1 cellular context compared by ENCODE assay signal in the genomic region with DNA sequence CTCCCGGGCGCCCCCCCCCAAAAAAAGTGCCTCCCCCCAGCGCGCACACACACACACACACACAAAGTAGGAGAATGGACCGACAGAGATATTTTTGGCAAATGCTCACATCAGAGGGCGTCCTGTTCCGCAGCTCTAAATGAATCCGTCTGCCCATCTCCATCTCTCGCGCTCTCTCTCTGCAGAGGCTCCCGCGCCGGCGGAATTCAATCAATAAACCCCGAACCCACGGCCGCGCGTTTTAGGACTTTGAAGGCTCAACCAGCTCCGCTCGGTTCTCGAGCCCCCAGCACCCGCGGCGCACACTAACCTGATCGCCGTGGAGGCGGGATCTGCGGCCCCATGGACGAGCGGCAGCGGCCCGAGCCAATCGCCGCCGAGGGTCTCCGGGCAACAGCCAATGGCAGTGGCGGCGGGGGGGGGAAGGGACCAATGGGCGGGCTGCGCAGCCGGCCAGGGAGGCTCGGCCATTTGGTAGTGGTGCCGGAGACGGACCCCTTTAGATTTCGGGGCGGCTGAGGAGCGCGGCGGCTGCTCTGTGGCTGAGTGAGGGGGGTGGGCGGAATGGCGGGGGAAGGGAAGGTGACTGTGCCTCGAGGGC.
A peak's percentile ranks its signal among the peaks of the same experiment; 100 is the strongest.
TF ChIP-seq lines count a peak whose summit lies in the region.

A gene (minus strand): TSS at position 307 of the 601 bp plus-strand sequence. CDS start 144 bp downstream, at position 163.

TF ChIP-seq in H1, 55 proteins besides CTCF, POLR2A, EP300 and RAD21:
- 0 out of 2 replicates have a peak, but pooled peaks have one; percentile 24 for TF ChIP-seq YY1 (IDR thresholded peaks at IDR 0.05; ENCODE audit: low read depth, low read length)
- no peak for TF ChIP-seq SP4 (IDR thresholded peaks at IDR 0.05; ENCODE audit: low read length)
- TF ChIP-seq JUN (IDR thresholded peaks at IDR 0.05; ENCODE audit: low read depth, low read length), result no peak
- TF ChIP-seq RNF2 (IDR thresholded peaks at IDR 0.05; ENCODE audit: borderline replicate concordance, low read depth, low read length, missing control alignments, poor library complexity, severe bottlenecking), result no peak
- TF ChIP-seq, protein P1, sequence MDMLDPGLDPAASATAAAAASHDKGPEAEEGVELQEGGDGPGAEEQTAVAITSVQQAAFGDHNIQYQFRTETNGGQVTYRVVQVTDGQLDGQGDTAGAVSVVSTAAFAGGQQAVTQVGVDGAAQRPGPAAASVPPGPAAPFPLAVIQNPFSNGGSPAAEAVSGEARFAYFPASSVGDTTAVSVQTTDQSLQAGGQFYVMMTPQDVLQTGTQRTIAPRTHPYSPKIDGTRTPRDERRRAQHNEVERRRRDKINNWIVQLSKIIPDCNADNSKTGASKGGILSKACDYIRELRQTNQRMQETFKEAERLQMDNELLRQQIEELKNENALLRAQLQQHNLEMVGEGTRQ (IDR thresholded peaks at IDR 0.05; ENCODE audit: low read length), result no peak
- TF ChIP-seq BRCA1 (IDR thresholded peaks at IDR 0.05; ENCODE audit: low read depth, low read length), result no peak
- no peak for TF ChIP-seq RFX5 (IDR thresholded peaks at IDR 0.05; ENCODE audit: borderline replicate concordance, low read depth, low read length)
- TF ChIP-seq PHF8 (conservative IDR thresholded peaks at IDR 0.05; ENCODE audit: low read depth, low read length), result peak; percentile 51; the same call in 1 of the 2 replicates
- no peak for TF ChIP-seq CBX5 (IDR thresholded peaks at IDR 0.05; ENCODE audit: low read depth, low read length)
- TF ChIP-seq JUND (IDR thresholded peaks at IDR 0.05; ENCODE audit: low read length), result no peak
- peak; percentile 86 for TF ChIP-seq SP2 (IDR thresholded peaks at IDR 0.05; ENCODE audit: low read length)
- peak in 1 of 2 experiments; percentile 15; a peak in 1 of 4 replicates for TF ChIP-seq SIN3A (conservative IDR thresholded peaks at IDR 0.05 in 1 of 2, IDR thresholded peaks at IDR 0.05 in 1 of 2; ENCODE audit: low read depth in 1 of 2, low read length in 2 of 2)
- TF ChIP-seq RXRA (IDR thresholded peaks at IDR 0.05; ENCODE audit: insufficient read depth, low read depth, low read length), result no peak
- peak; percentile 93 for TF ChIP-seq CHD2 (IDR thresholded peaks at IDR 0.05; ENCODE audit: low read length)
- peak; percentile 62; the same call in 1 of the 2 replicates for TF ChIP-seq TBP (IDR thresholded peaks at IDR 0.05; ENCODE audit: low read depth, low read length)
- no peak for TF ChIP-seq GABPA (IDR thresholded peaks at IDR 0.05; ENCODE audit: borderline replicate concordance, insufficient read depth, low read length)
- peak; percentile 62 for TF ChIP-seq CREB1 (IDR thresholded peaks at IDR 0.05)
- TF ChIP-seq SP1 (IDR thresholded peaks at IDR 0.05; ENCODE audit: low read depth, low read length), result peak; percentile 96
- TF ChIP-seq SIX5 (IDR thresholded peaks at IDR 0.05; ENCODE audit: low read depth, low read length), result no peak
- peak; percentile 6 for TF ChIP-seq KDM4A (IDR thresholded peaks at IDR 0.05; ENCODE audit: low read depth, low read length, severe bottlenecking)
- TF ChIP-seq TAF1 (IDR thresholded peaks at IDR 0.05; ENCODE audit: low read depth, low read length), result peak; percentile 77
TF ChIP-seq in H1: peak in this region for 10.
